Comparison of ENCODE assay signal across 1 cellular context in genomic region chr11:82701847-82702520, GRCh38.
TF ChIP-seq lines count a peak whose summit lies in the region.

No MANE protein-coding gene starts in this region.

TF ChIP-seq in WTC11, 78 proteins besides CTCF, POLR2A, EP300 and RAD21 (continued from another document):
- TF ChIP-seq, protein P1, sequence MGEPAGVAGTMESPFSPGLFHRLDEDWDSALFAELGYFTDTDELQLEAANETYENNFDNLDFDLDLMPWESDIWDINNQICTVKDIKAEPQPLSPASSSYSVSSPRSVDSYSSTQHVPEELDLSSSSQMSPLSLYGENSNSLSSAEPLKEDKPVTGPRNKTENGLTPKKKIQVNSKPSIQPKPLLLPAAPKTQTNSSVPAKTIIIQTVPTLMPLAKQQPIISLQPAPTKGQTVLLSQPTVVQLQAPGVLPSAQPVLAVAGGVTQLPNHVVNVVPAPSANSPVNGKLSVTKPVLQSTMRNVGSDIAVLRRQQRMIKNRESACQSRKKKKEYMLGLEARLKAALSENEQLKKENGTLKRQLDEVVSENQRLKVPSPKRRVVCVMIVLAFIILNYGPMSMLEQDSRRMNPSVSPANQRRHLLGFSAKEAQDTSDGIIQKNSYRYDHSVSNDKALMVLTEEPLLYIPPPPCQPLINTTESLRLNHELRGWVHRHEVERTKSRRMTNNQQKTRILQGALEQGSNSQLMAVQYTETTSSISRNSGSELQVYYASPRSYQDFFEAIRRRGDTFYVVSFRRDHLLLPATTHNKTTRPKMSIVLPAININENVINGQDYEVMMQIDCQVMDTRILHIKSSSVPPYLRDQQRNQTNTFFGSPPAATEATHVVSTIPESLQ (CRISPR knock-in tag; IDR thresholded peaks at IDR 0.05), result no peak
